10 cellular contexts compared by ENCODE assay signal in genomic region chr17:43019418-43019817, GRCh38. TPM values are rescaled to one million over a fixed set of nuclear protein-coding genes. Genes with fewer than 3 reads are reported as not detected.
DNase-seq lines count a peak whose midpoint lies in the region; ATAC-seq and TF ChIP-seq lines count a peak whose summit lies in the region.
"Had no signal": no experiment of that assay in that cellular context is flagged by ENCODE, and none has a peak within 500 bp of the region (broad histone marks: within the 10 kb centered on the region; RNA-seq: fewer than 3 reads in every experiment).

No MANE protein-coding gene starts in this region.

- in situ Hi-C loops in Panc1 (cut with HindIII; ENCODE audit: low pct_unique_long_range_greater_than_20kb, low sequenced_read_pairs): no loop called here

- H3K4me1 Mint-ChIP-seq in CD14-positive monocyte: peaks cover 59% of the 10 kb centered on the region

- intact Hi-C loops in CD14-positive monocyte (cut with micrococcal nuclease) (loop anchor here in 1 of 2 donors (10.0 kb wide), 1 partner anchor 105 kb away; the partner anchor contains the start of gene BRCA1), Panc1 (cut with micrococcal nuclease; ENCODE audit: unreplicated experiment) (no loop called here), esophagus squamous epithelium (cut with DNase I) (no loop called here)

- H3K27ac Mint-ChIP-seq in CD14-positive monocyte: peak overlapping the region in 5 of 7 donors; percentile 57 to 85 (median 82)

- no peak for TF ChIP-seq POLR2A in esophagus squamous epithelium (IDR thresholded peaks at IDR 0.05)

- no peak for ATAC-seq in Panc1
- ATAC-seq in HG02884 (IDR thresholded peaks at IDR 0.05; ENCODE audit: unreplicated experiment): no peak

- TF ChIP-seq CTCF in CD14-positive monocyte (IDR thresholded peaks at IDR 0.05): no peak
- no peak for TF ChIP-seq CTCF in Panc1 (IDR thresholded peaks at IDR 0.05)
- TF ChIP-seq CTCF in esophagus squamous epithelium (IDR thresholded peaks at IDR 0.05): no peak
- no peak for TF ChIP-seq CTCF in parathyroid adenoma (IDR thresholded peaks at IDR 0.05)

- H3K4me2 ChIP-seq in parathyroid adenoma (ENCODE audit: low read length): no peak overlapping the region

- H3K79me2 ChIP-seq in parathyroid adenoma: no peaks in the 10 kb centered on the region

- H3K27ac ChIP-seq in Panc1 (ENCODE audit: low read length) (peak overlapping the region; percentile 82), esophagus squamous epithelium (peak overlapping the region; percentile 46 to 92 (median 86)), parathyroid adenoma (peak overlapping the region; percentile 42)

- H3K4me3 Mint-ChIP-seq in CD14-positive monocyte: peak overlapping the region; percentile 41 to 60

- H3K9me3 Mint-ChIP-seq in CD14-positive monocyte: no peaks in the 10 kb centered on the region

- DNase-seq in CD14-positive monocyte (ENCODE audit: low spot score) (no peak), Panc1 (ENCODE audit: low read depth, low spot score) (no peak), esophagus squamous epithelium (lab: John Stamatoyannopoulos, UW) (no peak), T-helper 9 cell (no peak), NCI-H524 treated with DMSO at 0.1 percent for 48 hours (lab: John Stamatoyannopoulos, UW) (no peak), HT-29 (ENCODE audit: low spot score) (no peak)
- DNase-seq: Karpas-422 had no signal

- POLR2A ChIA-PET in Panc1 (lab: Charles Lee): no interaction called here

- H3K27me3 Mint-ChIP-seq in CD14-positive monocyte (ENCODE audit: low read depth in 3 of 3): peaks cover 0 to 8% (median 3%) of the 10 kb centered on the region in 3 donors

- H2AFZ ChIP-seq in parathyroid adenoma: no peak overlapping the region

- H3K4me3 ChIP-seq in Panc1 (ENCODE audit: low read depth in 2 of 2, low read length in 2 of 2) (peak overlapping the region in 1 of 2 experiments; percentile 71; a peak in 3 of 4 replicates), esophagus squamous epithelium (peak overlapping the region in 3 of 4 donors; percentile 2 to 97 (median 88)), parathyroid adenoma (ENCODE audit: low read depth, low read length) (no peak overlapping the region)

- H3K36me3 ChIP-seq in Panc1 (ENCODE audit: control insufficient read depth, insufficient read depth, low read length) (no peaks in the 10 kb centered on the region; the same call in 1 of the 2 replicates), esophagus squamous epithelium (peaks cover 5 to 40% (median 7%) of the 10 kb centered on the region in 3 donors), parathyroid adenoma (ENCODE audit: control insufficient read depth, insufficient read depth, low read length) (no peaks in the 10 kb centered on the region)

- H3K4me1 ChIP-seq in Panc1 (ENCODE audit: control insufficient read depth, insufficient read depth, low read length): peaks cover 18% of the 10 kb centered on the region
- H3K4me1 ChIP-seq in esophagus squamous epithelium: peaks cover 14 to 77% (median 48%) of the 10 kb centered on the region in 3 donors
- peaks cover 3% of the 10 kb centered on the region for H3K4me1 ChIP-seq in parathyroid adenoma

- H3K9me3 ChIP-seq in Panc1 (ENCODE audit: control insufficient read depth, insufficient read depth, low read depth, low read length) (no peaks in the 10 kb centered on the region), esophagus squamous epithelium (no peaks in the 10 kb centered on the region), parathyroid adenoma (ENCODE audit: control insufficient read depth, low read length) (no peaks in the 10 kb centered on the region)

- H3K27me3 ChIP-seq in Panc1 (ENCODE audit: control insufficient read depth, insufficient read depth, low read length): no peaks in the 10 kb centered on the region
- no peaks in the 10 kb centered on the region for H3K27me3 ChIP-seq in esophagus squamous epithelium
- H3K27me3 ChIP-seq in parathyroid adenoma (ENCODE audit: control insufficient read depth, insufficient read depth, low read length): no peaks in the 10 kb centered on the region

- CTCF ChIA-PET in Panc1 (lab: Charles Lee): no interaction called here

- 35 to 40% methylated on average over 7 of the region's 7 CpGs for WGBS in esophagus squamous epithelium, 2 donors

- H3K36me3 Mint-ChIP-seq in CD14-positive monocyte: peaks cover 22 to 24% of the 10 kb centered on the region in 2 donors

- H3K9ac ChIP-seq in parathyroid adenoma: no peak overlapping the region

- no TSS peak for BruUV-seq in Panc1 (replicated peaks; lab: Mats Ljungman, UMichigan)

RNA-seq across cellular contexts. Expression of gene VAT1, which starts 2.8 kb away (rescaled TPM):
- polyA plus RNA-seq in CD14-positive monocyte: 10 to 100 TPM; 38.0 to 39.5 TPM
- total RNA-seq in Panc1 (2021; ENCODE audit: unreplicated experiment) (169 TPM), esophagus squamous epithelium (100 to 1,000 TPM in 3 of 4 donors, 10 to 100 TPM in 1; 50.5 to 154 (median 110) TPM)
- 320 TPM for polyA plus RNA-seq in Panc1 (2012; ENCODE audit: insufficient read length)
- 83.7 and 106 TPM in 2 replicates for total RNA-seq in HT-29 (2014; rRNA removed; shearing (Covaris generic))

RNA-seq across cellular contexts. Expression of gene RND2, which starts 5.6 kb away (rescaled TPM):
- not detected for polyA plus RNA-seq in CD14-positive monocyte
- total RNA-seq in Panc1 (2021; ENCODE audit: unreplicated experiment) (0.59 TPM), esophagus squamous epithelium (under 1 TPM in 3 of 4 donors, not detected in 1; 0.30 to 0.76 (median 0.53) TPM)
- 2.7 TPM for polyA plus RNA-seq in Panc1 (2012; ENCODE audit: insufficient read length)
- 0.13 TPM in 1 of 2 replicates, not detected in the other for total RNA-seq in HT-29 (2014; rRNA removed; shearing (Covaris generic))
- total RNA-seq: SK-MEL-5 had no signal

RNA-seq across cellular contexts. Expression of gene IFI35, which starts 12.8 kb away (rescaled TPM):
- polyA plus RNA-seq in CD14-positive monocyte: 100 to 1,000 TPM; 106 to 152 TPM
- total RNA-seq in Panc1 (2021; ENCODE audit: unreplicated experiment) (42.6 TPM), esophagus squamous epithelium (10 to 100 TPM in 3 of 4 donors, 1 to 10 TPM in 1; 5.9 to 24.4 (median 13.6) TPM)
- 41.4 TPM for polyA plus RNA-seq in Panc1 (2012; ENCODE audit: insufficient read length)
- total RNA-seq in HT-29 (2014; rRNA removed; shearing (Covaris generic)): 35.3 and 47.6 TPM in 2 replicates

RNA-seq across cellular contexts. Expression of gene RPL27, which starts 21.2 kb away (rescaled TPM):
- polyA plus RNA-seq in CD14-positive monocyte: 1,000 to 10,000 TPM; 1,073 to 1,232 TPM
- 513 TPM for total RNA-seq in Panc1 (2021; ENCODE audit: unreplicated experiment)
- 912 TPM for polyA plus RNA-seq in Panc1 (2012; ENCODE audit: insufficient read length)
- total RNA-seq in esophagus squamous epithelium: 1,000 to 10,000 TPM in 3 of 4 donors, 100 to 1,000 TPM in 1; 775 to 1,810 (median 1,289) TPM
- total RNA-seq in HT-29 (2014; rRNA removed; shearing (Covaris generic)): 1,187 and 1,205 TPM in 2 replicates

RNA-seq across cellular contexts. Expression of gene RUNDC1, which starts 39.1 kb away (rescaled TPM):
- 10 to 100 TPM in 1 of 2 donors, 1 to 10 TPM in 1; 7.5 to 10.3 TPM for polyA plus RNA-seq in CD14-positive monocyte
- total RNA-seq in Panc1 (2021; ENCODE audit: unreplicated experiment): 11.2 TPM
- polyA plus RNA-seq in Panc1 (2012; ENCODE audit: insufficient read length): 9.0 TPM
- 1 to 10 TPM; 7.4 to 9.8 (median 8.5) TPM for total RNA-seq in esophagus squamous epithelium
- total RNA-seq in HT-29 (2014; rRNA removed; shearing (Covaris generic)): 13.0 and 13.8 TPM in 2 replicates
